27 cellular contexts compared by ENCODE assay signal in genomic region chr15:99978426-99978825, GRCh38.
"Had no signal": no experiment of that assay in that cellular context is flagged by ENCODE, and none has a peak within 500 bp of the region (broad histone marks: within the 10 kb centered on the region; RNA-seq: fewer than 3 reads in every experiment).

No MANE protein-coding gene starts in this region.

- H3K4me3 ChIP-seq: cardiac muscle cell, PC-9, SK-N-MC had no signal

- H3K27ac ChIP-seq: cardiac muscle cell, KMS-11, PC-9, SK-N-MC, WERI-Rb-1 had no signal

- H3K27ac Mint-ChIP-seq: activated CD8-positive, alpha-beta memory T cell treated with anti-CD3 and anti-CD28 coated beads, Interleukin-2, amount 10 ng/mL, durations not matched to agents 7 days and 5 days; activated naive CD8-positive, alpha-beta T cell; brain; T-cell had no signal

- H3K36me3 Mint-ChIP-seq: activated CD8-positive, alpha-beta memory T cell treated with anti-CD3 and anti-CD28 coated beads, Interleukin-2, amount 10 ng/mL, durations not matched to agents 7 days and 5 days; activated naive CD8-positive, alpha-beta T cell; brain had no signal

- H3K4me2 ChIP-seq: KMS-11, PC-9 had no signal

- H3K27me3 Mint-ChIP-seq: activated CD8-positive, alpha-beta memory T cell treated with anti-CD3 and anti-CD28 coated beads, Interleukin-2, amount 10 ng/mL, durations not matched to agents 7 days and 5 days; activated naive CD8-positive, alpha-beta T cell; T-cell had no signal

- H3K4me3 Mint-ChIP-seq: activated CD8-positive, alpha-beta memory T cell treated with anti-CD3 and anti-CD28 coated beads, Interleukin-2, amount 10 ng/mL, durations not matched to agents 7 days and 5 days; activated naive CD8-positive, alpha-beta T cell; activated T-cell treated with anti-CD3 and anti-CD28 coated beads, Interleukin-2, amount 50 U/mL, for 4 hours; brain; T-cell had no signal

- H3K9me3 Mint-ChIP-seq: activated T-cell treated with anti-CD3 and anti-CD28 coated beads, Interleukin-2, amount 50 U/mL, for 4 hours; T-cell had no signal

- H3K27me3 ChIP-seq: cardiac muscle cell had no signal

- H2AFZ ChIP-seq: PC-9 had no signal

- ATAC-seq: activated CD4-positive, CD25-positive, alpha-beta regulatory T cell treated with anti-CD3 and anti-CD28 coated beads, Interleukin-2, amount 50 U/mL, for 24 hours; activated CD8-positive, alpha-beta memory T cell treated with anti-CD3 and anti-CD28 coated beads, Interleukin-2, amount 10 ng/mL, durations not matched to agents 7 days and 5 days; activated T-cell treated with anti-CD3 and anti-CD28 coated beads, Interleukin-2, amount 50 U/mL, for 4 hours; Right ventricle myocardium inferior; T-cell had no signal

- DNase-seq: activated CD4-positive, alpha-beta T cell treated with anti-CD3 and anti-CD28 coated beads for 48 hours; activated CD4-positive, alpha-beta T cell treated with anti-CD3 and anti-CD28 coated beads, Interleukin-2, amount 50 U/mL, for 4 hours; activated CD8-positive, alpha-beta memory T cell treated with anti-CD3 and anti-CD28 coated beads, Interleukin-2, amount 10 ng/mL, durations not matched to agents 7 days and 5 days; activated effector memory CD4-positive, alpha-beta T cell treated with anti-CD3 and anti-CD28 coated beads, Interleukin-2, amount 50 U/mL, for 16 hours; activated naive CD4-positive, alpha-beta T cell treated with Interleukin-2 at 50 U/mL for 16 hours; activated T-cell treated with anti-CD3 and anti-CD28 coated beads, Interleukin-2, amount 50 U/mL, for 4 hours; amygdala; NCI-H1092; NCI-H1417 treated with DMSO at 0.1 percent for 48 hours; NCI-H1694; NCI-H2029; NCI-H345; NCI-H510A; NCI-H526 treated with DMSO at 0.1 percent for 48 hours; NCI-H82; PC-9; T-cell; T-helper 2 cell; T1000; WERI-Rb-1 had no signal

- H3K36me3 ChIP-seq: cardiac muscle cell, WERI-Rb-1 had no signal

- H3K4me1 Mint-ChIP-seq: activated CD8-positive, alpha-beta memory T cell treated with anti-CD3 and anti-CD28 coated beads, Interleukin-2, amount 10 ng/mL, durations not matched to agents 7 days and 5 days; T-cell had no signal
